In genomic region chr2:45390856-45391255, GRCh38 we compare ENCODE assay signal across 22 cellular contexts.
A peak's percentile ranks its signal among the peaks of the same experiment; 100 is the strongest.
DNase-seq lines count a peak whose midpoint lies in the region; FAIRE-seq and TF ChIP-seq lines count a peak whose summit lies in the region.
"Had no signal": no experiment of that assay in that cellular context is flagged by ENCODE, and none has a peak within 500 bp of the region (broad histone marks: within the 10 kb centered on the region; RNA-seq: fewer than 3 reads in every experiment).

No MANE protein-coding gene starts in this region.

- H3K27ac ChIP-seq in HUES6 (ENCODE audit: low read depth, low read length) (peak overlapping the region; percentile 39), PC-9 (no peak overlapping the region)
- H3K27ac ChIP-seq: A549 had no signal

- no peaks in the 10 kb centered on the region for H3K79me2 ChIP-seq in PC-9 (ENCODE audit: low read depth)

- POLR2A ChIA-PET in PC-9 (lab: Charles Lee; ENCODE audit: unreplicated experiment), result no interaction called here

- H3K4me3 ChIP-seq in HUES6 (ENCODE audit: low read depth, low read length) (no peak overlapping the region), PC-9 (no peak overlapping the region)
- H3K4me3 ChIP-seq: A549, GM12878, HAP-1, K562 had no signal

- H3K9ac ChIP-seq in HUES6 (ENCODE audit: low read length), result no peak overlapping the region

- no peak for FAIRE-seq in H54 (lab: Jason Lieb, UNC)
- FAIRE-seq: A549, GM12878, HTR-8/SVneo, K562 had no signal

- H3K4me1 ChIP-seq in HUES6 (ENCODE audit: control insufficient read depth, insufficient read depth, low read length), result peaks cover 27% of the 10 kb centered on the region
- no peaks in the 10 kb centered on the region for H3K4me1 ChIP-seq in PC-9 (replicated peaks; ENCODE audit: insufficient read depth)
- H3K4me1 ChIP-seq: A549 had no signal

- BruUV-seq in PC-9 (replicated peaks; lab: Mats Ljungman, UMichigan), result no TSS peak

- H2AFZ ChIP-seq in PC-9, result no peak overlapping the region

- H4K20me1 ChIP-seq in PC-9 (ENCODE audit: insufficient read depth), result no peaks in the 10 kb centered on the region

- CTCF ChIA-PET in PC-9 (lab: Charles Lee), result no interaction called here

- H3K27ac Mint-ChIP-seq in chondrocyte (ENCODE audit: unreplicated experiment) (peak overlapping the region; percentile 80), mesothelial cell of epicardium (peak overlapping the region; percentile 13), progenitor cell of endocrine pancreas (peak overlapping the region; percentile 49)
- H3K27ac Mint-ChIP-seq: CD8-positive, alpha-beta T cell had no signal

- intact Hi-C loops in PC-9 (cut with micrococcal nuclease; ENCODE audit: unreplicated experiment), result no loop called here

- H3K27me3 Mint-ChIP-seq in chondrocyte (ENCODE audit: low read depth), result no peaks in the 10 kb centered on the region
- no peaks in the 10 kb centered on the region for H3K27me3 Mint-ChIP-seq in mesothelial cell of epicardium (ENCODE audit: low read depth)
- H3K27me3 Mint-ChIP-seq in progenitor cell of endocrine pancreas, result no peaks in the 10 kb centered on the region

- H3F3A ChIP-seq in PC-9 (ENCODE audit: insufficient read depth, low read depth), result no peaks in the 10 kb centered on the region

- H3K4me2 ChIP-seq in PC-9, result no peak overlapping the region
- H3K4me2 ChIP-seq: A549 had no signal

- H3K9me2 ChIP-seq in PC-9 (ENCODE audit: insufficient read depth), result no peaks in the 10 kb centered on the region

- H3K9me3 Mint-ChIP-seq in chondrocyte (ENCODE audit: low read depth), result no peaks in the 10 kb centered on the region
- H3K9me3 Mint-ChIP-seq in mesothelial cell of epicardium, result no peaks in the 10 kb centered on the region
- no peaks in the 10 kb centered on the region for H3K9me3 Mint-ChIP-seq in progenitor cell of endocrine pancreas (ENCODE audit: low read depth)
- H3K9me3 Mint-ChIP-seq: CD8-positive, alpha-beta T cell had no signal

- no peak overlapping the region for H3K4me3 Mint-ChIP-seq in chondrocyte (ENCODE audit: unreplicated experiment)
- no peak overlapping the region for H3K4me3 Mint-ChIP-seq in mesothelial cell of epicardium
- H3K4me3 Mint-ChIP-seq in progenitor cell of endocrine pancreas (ENCODE audit: low read depth), result no peak overlapping the region
- H3K4me3 Mint-ChIP-seq: CD8-positive, alpha-beta T cell had no signal

- no peak for TF ChIP-seq POLR2A in H54 (IDR thresholded peaks at IDR 0.05; ENCODE audit: low read depth, low read length)

- H3K27me3 ChIP-seq in HUES6 (ENCODE audit: control insufficient read depth, insufficient read depth, low read length), result no peaks in the 10 kb centered on the region
- no peaks in the 10 kb centered on the region for H3K27me3 ChIP-seq in PC-9 (ENCODE audit: insufficient read depth, low read depth)

- DNase-seq in chondrocyte (ENCODE audit: low spot score) (no peak), mesothelial cell of epicardium (ENCODE audit: low spot score in 2 of 2, unreplicated experiment in 2 of 2) (no peak), progenitor cell of endocrine pancreas (ENCODE audit: low spot score, unreplicated experiment) (no peak), PC-9 (no peak), H54 (ENCODE audit: insufficient read length, low spot score) (no peak), NCI-H446 treated with DMSO at 0.1 percent for 48 hours (lab: John Stamatoyannopoulos, UW) (no peak)
- DNase-seq: CD8-positive, alpha-beta T cell; DMS53; EL; NCI-H1105 treated with DMSO at 0.1 percent for 48 hours; NCI-H1694; NCI-H2081 treated with DMSO at 0.1 percent for 48 hours; NCI-H510A; NCI-H748 treated with DMSO at 0.1 percent for 48 hours; NK-92 treated with Interleukin-12 subunit alpha and Interleukin-12 subunit beta, amount 100 ng/mL, for 24 hours; SHP77 treated with DMSO at 0.1 percent for 48 hours had no signal

- no peak for TF ChIP-seq CTCF in chondrocyte (IDR thresholded peaks at IDR 0.05)
- no peak for TF ChIP-seq CTCF in mesothelial cell of epicardium (IDR thresholded peaks at IDR 0.05; ENCODE audit: unreplicated experiment)
- TF ChIP-seq CTCF in progenitor cell of endocrine pancreas (IDR thresholded peaks at IDR 0.05; ENCODE audit: unreplicated experiment), result no peak
- no peak for TF ChIP-seq CTCF in PC-9 (conservative IDR thresholded peaks at IDR 0.05)

- H3K36me3 ChIP-seq in HUES6 (ENCODE audit: control insufficient read depth, insufficient read depth, low read length), result peaks cover 4% of the 10 kb centered on the region; the same call in 1 of the 2 replicates
- H3K36me3 ChIP-seq in PC-9 (ENCODE audit: low read depth), result peaks cover 22% of the 10 kb centered on the region
- H3K36me3 ChIP-seq: HAP-1 had no signal

- H3K9me3 ChIP-seq in HUES6 (ENCODE audit: control insufficient read depth, insufficient read depth, low read depth, low read length) (no peaks in the 10 kb centered on the region), PC-9 (ENCODE audit: insufficient read depth, low read depth) (no peaks in the 10 kb centered on the region)
- H3K9me3 ChIP-seq: A549, HAP-1 had no signal

- peaks cover 3% of the 10 kb centered on the region for H3K36me3 Mint-ChIP-seq in chondrocyte (ENCODE audit: low read depth)
- peaks cover 17% of the 10 kb centered on the region for H3K36me3 Mint-ChIP-seq in mesothelial cell of epicardium
- peaks cover 10% of the 10 kb centered on the region for H3K36me3 Mint-ChIP-seq in progenitor cell of endocrine pancreas (ENCODE audit: insufficient read depth)

- H3K4me1 Mint-ChIP-seq in chondrocyte (ENCODE audit: low read depth), result peaks cover 44% of the 10 kb centered on the region
- H3K4me1 Mint-ChIP-seq in mesothelial cell of epicardium, result peaks cover 34% of the 10 kb centered on the region
- peaks cover 34% of the 10 kb centered on the region for H3K4me1 Mint-ChIP-seq in progenitor cell of endocrine pancreas (ENCODE audit: low read depth)

Comparison
In these comparisons a context has a peak if more than half of its experiments do, and no peak if none do; other contexts are left out.
1. H3K27ac Mint-ChIP-seq: peak in every context shown above with its lines; median percentile 80 in chondrocyte; 49 in progenitor cell of endocrine pancreas; 13 in mesothelial cell of epicardium.